8 cellular contexts compared by ENCODE assay signal in genomic region chr14:60485600-60486251, GRCh38. TPM values are rescaled to one million over a fixed set of nuclear protein-coding genes. Genes with fewer than 3 reads are reported as not detected.
DNase-seq lines count a peak whose midpoint lies in the region; TF ChIP-seq lines count a peak whose summit lies in the region.

A gene with protein sequence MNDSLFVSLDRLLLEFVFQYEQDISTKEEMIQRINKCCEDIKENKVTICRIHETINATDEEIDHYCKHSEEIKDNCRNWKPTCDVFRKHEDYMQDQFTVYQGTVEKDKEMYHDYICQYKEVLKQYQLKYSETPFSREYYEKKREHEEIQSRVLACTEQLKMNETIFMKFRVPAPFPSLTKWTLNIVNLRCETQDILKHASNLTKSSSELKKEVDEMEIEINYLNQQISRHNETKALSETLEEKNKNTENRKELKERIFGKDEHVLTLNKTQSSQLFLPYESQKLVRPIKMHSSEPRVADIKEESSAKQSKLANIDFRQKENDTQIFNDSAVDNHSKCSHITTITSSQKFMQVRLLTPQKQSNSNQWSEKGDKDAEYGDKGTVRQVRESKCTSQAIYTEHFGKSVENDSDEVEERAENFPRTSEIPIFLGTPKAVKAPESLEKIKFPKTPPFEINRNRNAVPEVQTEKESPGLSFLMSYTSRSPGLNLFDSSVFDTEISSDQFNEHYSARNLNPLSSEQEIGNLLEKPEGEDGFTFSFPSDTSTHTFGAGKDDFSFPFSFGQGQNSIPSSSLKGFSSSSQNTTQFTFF (minus strand): TSS chr14:60486063. CDS start chr14:60485078, 985 bp downstream.

- H3K4me3 Mint-ChIP-seq in activated CD4-positive, alpha-beta memory T cell treated with anti-CD3 and anti-CD28 coated beads for 36 hours: no peak within 1 kb of the TSS
- no peak within 1 kb of the TSS for H3K4me3 Mint-ChIP-seq in activated CD4-positive, alpha-beta memory T cell treated with anti-CD3 and anti-CD28 coated beads, Interleukin-2, amount 10 ng/mL, durations not matched to agents 7 days and 5 days

- peaks cover 3% of the 10 kb centered on the region for H3K4me1 Mint-ChIP-seq in activated CD4-positive, alpha-beta memory T cell treated with anti-CD3 and anti-CD28 coated beads for 36 hours (ENCODE audit: low read depth)
- no peaks in the 10 kb centered on the region for H3K4me1 Mint-ChIP-seq in activated CD4-positive, alpha-beta memory T cell treated with anti-CD3 and anti-CD28 coated beads, Interleukin-2, amount 10 ng/mL, durations not matched to agents 7 days and 5 days

- POLR2A ChIA-PET in activated CD4-positive, alpha-beta memory T cell treated with anti-CD3 and anti-CD28 coated beads for 36 hours (lab: Charles Lee): no interaction called here
- POLR2A ChIA-PET in activated CD4-positive, alpha-beta memory T cell treated with anti-CD3 and anti-CD28 coated beads, Interleukin-2, amount 10 ng/mL, durations not matched to agents 7 days and 5 days (lab: Charles Lee): no interaction called here

- peaks cover 52% of the 10 kb centered on the region for H3K27me3 ChIP-seq in suprapubic skin
- peaks cover 0 to 37% of the 10 kb centered on the region in 2 donors for H3K27me3 ChIP-seq in uterus

- H3K27ac ChIP-seq in VCaP (peak within 1 kb of the TSS; percentile 37; the same call in 1 of the 2 replicates), suprapubic skin (no peak within 1 kb of the TSS), uterus (no peak within 1 kb of the TSS)

- H3K36me3 ChIP-seq in suprapubic skin (no peaks in the 10 kb centered on the region), uterus (no peaks in the 10 kb centered on the region)

- WGBS in suprapubic skin: 10% methylated on average over 20 of the region's 57 CpGs

- DNase-seq in activated CD4-positive, alpha-beta memory T cell treated with anti-CD3 and anti-CD28 coated beads for 36 hours: peak; percentile 25
- DNase-seq in activated CD4-positive, alpha-beta memory T cell treated with anti-CD3 and anti-CD28 coated beads, Interleukin-2, amount 10 ng/mL, durations not matched to agents 7 days and 5 days: no peak
- DNase-seq in suprapubic skin (ENCODE audit: low spot score in 2 of 2): no peak
- no peak for DNase-seq in cerebellar nuclear complex (lab: John Stamatoyannopoulos, UW)
- DNase-seq in stimulated activated naive CD4-positive, alpha-beta T cell treated with Interleukin-2 at 50 U/mL for 16 hours (lab: John Stamatoyannopoulos, UW): no peak
- DNase-seq in uterus: no peak

- H3K9me3 Mint-ChIP-seq in activated CD4-positive, alpha-beta memory T cell treated with anti-CD3 and anti-CD28 coated beads for 36 hours: no peaks in the 10 kb centered on the region
- no peaks in the 10 kb centered on the region for H3K9me3 Mint-ChIP-seq in activated CD4-positive, alpha-beta memory T cell treated with anti-CD3 and anti-CD28 coated beads, Interleukin-2, amount 10 ng/mL, durations not matched to agents 7 days and 5 days

- intact Hi-C loops in activated CD4-positive, alpha-beta memory T cell treated with anti-CD3 and anti-CD28 coated beads for 36 hours (cut with micrococcal nuclease): loop anchor here (5.0 kb wide), 1 partner anchor 153 kb away; no protein-coding TSS in a partner anchor
- intact Hi-C loops in uterus (cut with DNase I; ENCODE audit: low total_unique reads): no loop called here

- H3K36me3 Mint-ChIP-seq in activated CD4-positive, alpha-beta memory T cell treated with anti-CD3 and anti-CD28 coated beads for 36 hours: no peaks in the 10 kb centered on the region
- no peaks in the 10 kb centered on the region for H3K36me3 Mint-ChIP-seq in activated CD4-positive, alpha-beta memory T cell treated with anti-CD3 and anti-CD28 coated beads, Interleukin-2, amount 10 ng/mL, durations not matched to agents 7 days and 5 days (ENCODE audit: low read depth)

- no peaks in the 10 kb centered on the region for H3K9me3 ChIP-seq in iPS-18c (ENCODE audit: control insufficient read depth, insufficient read depth, low read length)
- no peaks in the 10 kb centered on the region for H3K9me3 ChIP-seq in suprapubic skin
- H3K9me3 ChIP-seq in uterus: no peaks in the 10 kb centered on the region

- CTCF ChIA-PET in activated CD4-positive, alpha-beta memory T cell treated with anti-CD3 and anti-CD28 coated beads for 36 hours (lab: Charles Lee): no interaction called here
- CTCF ChIA-PET in activated CD4-positive, alpha-beta memory T cell treated with anti-CD3 and anti-CD28 coated beads, Interleukin-2, amount 10 ng/mL, durations not matched to agents 7 days and 5 days (lab: Charles Lee): no interaction called here

- TF ChIP-seq POLR2A in suprapubic skin (IDR thresholded peaks at IDR 0.05) (no peak), uterus (IDR thresholded peaks at IDR 0.05) (no peak)

- TF ChIP-seq EP300 in suprapubic skin (IDR thresholded peaks at IDR 0.05): no peak

- peaks cover 7% of the 10 kb centered on the region for H3K4me1 ChIP-seq in suprapubic skin
- no peaks in the 10 kb centered on the region for H3K4me1 ChIP-seq in uterus

- H3K27me3 Mint-ChIP-seq in activated CD4-positive, alpha-beta memory T cell treated with anti-CD3 and anti-CD28 coated beads for 36 hours: peaks cover 20% of the 10 kb centered on the region
- peaks cover 21% of the 10 kb centered on the region for H3K27me3 Mint-ChIP-seq in activated CD4-positive, alpha-beta memory T cell treated with anti-CD3 and anti-CD28 coated beads, Interleukin-2, amount 10 ng/mL, durations not matched to agents 7 days and 5 days

- no peak for TF ChIP-seq CTCF in VCaP (conservative IDR thresholded peaks at IDR 0.05)
- TF ChIP-seq CTCF in suprapubic skin (IDR thresholded peaks at IDR 0.05): no peak
- TF ChIP-seq CTCF in uterus (IDR thresholded peaks at IDR 0.05): no peak

- H3K4me3 ChIP-seq in iPS-18c (ENCODE audit: insufficient read depth, low read depth, low read length): peak within 1 kb of the TSS; percentile 67
- H3K4me3 ChIP-seq in suprapubic skin: peak within 1 kb of the TSS; percentile 31
- H3K4me3 ChIP-seq in uterus: peak within 1 kb of the TSS in 1 of 2 donors; percentile 16

- H3K27ac Mint-ChIP-seq in activated CD4-positive, alpha-beta memory T cell treated with anti-CD3 and anti-CD28 coated beads for 36 hours: no peak within 1 kb of the TSS
- no peak within 1 kb of the TSS for H3K27ac Mint-ChIP-seq in activated CD4-positive, alpha-beta memory T cell treated with anti-CD3 and anti-CD28 coated beads, Interleukin-2, amount 10 ng/mL, durations not matched to agents 7 days and 5 days

RNA-seq across cellular contexts. Expression of the gene that starts here (rescaled TPM):
- not detected for total RNA-seq in activated CD4-positive, alpha-beta memory T cell treated with anti-CD3 and anti-CD28 coated beads for 36 hours
- not detected for total RNA-seq in activated CD4-positive, alpha-beta memory T cell treated with anti-CD3 and anti-CD28 coated beads, Interleukin-2, amount 10 ng/mL, durations not matched to agents 7 days and 5 days
- total RNA-seq in suprapubic skin (not detected), uterus (under 1 TPM in 2 of 4 donors, not detected in 2; 0.40 to 0.69 TPM)

Comparison
In these comparisons a context has a peak if more than half of its experiments do, and no peak if none do; other contexts are left out.
1. Peak in DNase-seq in activated CD4-positive, alpha-beta memory T cell treated with anti-CD3 and anti-CD28 coated beads for 36 hours; RNA of the gene not detected or under 1 TPM.